Comparison of ENCODE assay signal across 32 cellular contexts in the genomic region with DNA sequence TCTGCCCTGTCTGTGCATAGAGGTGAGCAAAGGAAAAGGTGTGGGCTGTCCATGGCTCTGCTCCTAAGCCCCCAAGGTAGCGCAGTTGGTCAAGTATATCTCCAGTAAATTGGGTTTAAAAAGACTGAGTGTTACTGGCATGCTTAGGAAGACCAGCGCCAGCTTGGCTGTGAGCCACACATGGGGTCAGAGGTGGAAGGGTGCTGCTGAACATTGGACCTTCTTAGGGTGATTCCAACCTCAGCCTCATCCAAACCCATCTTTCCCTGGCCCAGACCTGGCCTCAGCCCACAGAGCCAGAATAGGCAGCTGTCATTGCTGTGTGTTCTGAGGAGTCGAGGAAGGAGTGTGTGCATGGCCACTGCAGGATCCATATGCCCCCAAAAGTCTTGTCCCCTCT. TPM values are rescaled to one million over a fixed set of nuclear protein-coding genes. Genes with fewer than 3 reads are reported as not detected.
"Had no signal": no experiment of that assay in that cellular context is flagged by ENCODE, and none has a peak within 500 bp of the region (broad histone marks: within the 10 kb centered on the region; RNA-seq: fewer than 3 reads in every experiment).

No MANE protein-coding gene starts in this region.

- H3K36me3 ChIP-seq: colonic mucosa, gastrocnemius medialis, heart right ventricle, left ventricle myocardium inferior, lower lobe of right lung had no signal

- DNase-seq: colonic mucosa; cortex of kidney; effector CD8-positive, alpha-beta T cell; effector memory CD8-positive, alpha-beta T cell; endodermal cell; erythroblast; esophagus squamous epithelium; foreskin fibroblast; foreskin melanocyte; gastrocnemius medialis; glutamatergic neuron; head of caudate nucleus; heart right ventricle; hippocampal formation; left cardiac atrium; left ventricle myocardium inferior; lower lobe of right lung; mesenchymal stem cell; mucosa of descending colon had no signal

- H3K4me3 ChIP-seq: colonic mucosa, esophagus squamous epithelium, gastrocnemius medialis, heart right ventricle, left ventricle myocardium inferior, lower lobe of right lung, mucosa of descending colon had no signal

- H3K4me3 Mint-ChIP-seq: dendritic cell treated with granulocyte-macrophage colony-stimulating factor and Interleukin-4, amounts not matched to agents 40 ng/mL and 50 ng/mL, for 4 days; effector memory CD8-positive, alpha-beta T cell; endodermal cell; mesothelial cell of epicardium had no signal

- H3K4me1 ChIP-seq: colonic mucosa, gastrocnemius medialis had no signal

- H3K9me3 ChIP-seq: colonic mucosa, esophagus squamous epithelium, gastrocnemius medialis, heart right ventricle, left ventricle myocardium inferior, lower lobe of right lung, mucosa of descending colon had no signal

- ATAC-seq: effector memory CD8-positive, alpha-beta T cell; esophagus mucosa; gastrocnemius medialis; heart right ventricle; left cardiac atrium; mucosa of descending colon had no signal

- H3K9me3 Mint-ChIP-seq: dendritic cell treated with granulocyte-macrophage colony-stimulating factor and Interleukin-4, amounts not matched to agents 40 ng/mL and 50 ng/mL, for 4 days; effector memory CD8-positive, alpha-beta T cell; endodermal cell; mesothelial cell of epicardium had no signal

- H3K27ac Mint-ChIP-seq: dendritic cell treated with granulocyte-macrophage colony-stimulating factor and Interleukin-4, amounts not matched to agents 40 ng/mL and 50 ng/mL, for 4 days; effector memory CD8-positive, alpha-beta T cell; endodermal cell; mesothelial cell of epicardium had no signal

- FAIRE-seq: endometrium, islet of Langerhans, keratinocyte had no signal

- H3K27me3 ChIP-seq: colonic mucosa, esophagus squamous epithelium, gastrocnemius medialis, heart right ventricle had no signal

- H3K27me3 Mint-ChIP-seq: effector memory CD8-positive, alpha-beta T cell had no signal

- H3K27ac ChIP-seq: colonic mucosa, epithelial cell of prostate, esophagus squamous epithelium, gastrocnemius medialis, heart right ventricle, left ventricle myocardium inferior, lower lobe of right lung had no signal

RNA-seq across cellular contexts. Expression of a gene that starts 28.2 kb away (rescaled TPM):
- total RNA-seq: chondrocyte, dermis microvascular lymphatic vessel endothelial cell, endodermal cell, esophagus mucosa, esophagus squamous epithelium, glomerular endothelial cell, kidney epithelial cell, lower lobe of right lung, lung microvascular endothelial cell, mesothelial cell of epicardium, myocyte had no signal
- polyA plus RNA-seq: keratinocyte had no signal
